20 cellular contexts compared by ENCODE assay signal in the genomic region with DNA sequence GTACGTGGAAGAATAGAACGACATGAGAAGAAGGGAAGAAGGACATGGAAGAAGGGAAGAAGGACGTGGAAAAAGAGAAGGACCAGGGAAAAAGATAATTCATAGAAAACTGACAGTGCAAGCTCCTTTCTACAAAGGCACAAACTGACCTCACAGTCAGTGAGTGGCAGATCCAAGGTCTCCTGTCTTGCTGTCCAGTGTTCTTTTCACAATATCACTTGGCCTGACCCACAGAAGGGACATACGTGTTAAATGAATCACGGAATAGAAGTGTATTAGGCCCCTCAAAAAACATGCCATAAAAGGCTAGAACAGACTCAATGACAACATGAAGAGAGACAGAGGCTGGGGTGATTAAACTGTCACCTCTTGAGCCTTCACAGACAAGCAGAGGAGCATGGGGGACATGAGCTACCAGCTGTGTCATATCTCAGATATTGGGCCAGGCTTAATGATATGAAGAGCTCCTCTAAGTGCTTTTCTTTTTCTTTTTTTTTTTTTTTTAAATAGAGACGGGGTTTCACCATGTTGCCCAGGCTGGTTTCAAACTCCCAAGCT.
"Had no signal": no experiment of that assay in that cellular context is flagged by ENCODE, and none has a peak within 500 bp of the region (broad histone marks: within the 10 kb centered on the region; RNA-seq: fewer than 3 reads in every experiment).

No MANE protein-coding gene starts in this region.

- DNase-seq: activated CD4-positive, alpha-beta T cell treated with anti-CD3 and anti-CD28 coated beads, Interleukin-2, amount 10 ng/mL, durations not matched to agents 7 days and 5 days; activated CD8-positive, alpha-beta memory T cell treated with anti-CD3 and anti-CD28 coated beads, Interleukin-2, amount 10 ng/mL, durations not matched to agents 7 days and 5 days; activated CD8-positive, alpha-beta T cell treated with anti-CD3 and anti-CD28 coated beads for 36 hours; activated T-cell treated with anti-CD3 and anti-CD28 coated beads for 4 hours; amniotic stem cell; effector CD4-positive, alpha-beta T cell; foreskin melanocyte; glutamatergic neuron; lower lobe of right lung; mesendoderm; mucosa of descending colon; nephron progenitor cell; stimulated activated CD4-positive, alpha-beta T cell treated with anti-CD3 and anti-CD28 coated beads, Interleukin-12 subunit alpha, Interleukin-12 subunit beta, amount 100 ng/mL, for 4 hours; stomach; transverse colon had no signal

- H2AFZ ChIP-seq: parathyroid adenoma had no signal

- H3K27ac ChIP-seq: lower lobe of right lung, parathyroid adenoma, stomach, transverse colon, VCaP had no signal

- H3K9ac ChIP-seq: parathyroid adenoma had no signal

- H3K27me3 ChIP-seq: stomach, transverse colon had no signal

- ATAC-seq: activated CD4-positive, CD25-positive, alpha-beta regulatory T cell treated with anti-CD3 and anti-CD28 coated beads, Interleukin-2, amount 50 U/mL, for 24 hours; activated CD8-positive, alpha-beta memory T cell treated with anti-CD3 and anti-CD28 coated beads, Interleukin-2, amount 10 ng/mL, durations not matched to agents 7 days and 5 days; activated CD8-positive, alpha-beta T cell treated with anti-CD3 and anti-CD28 coated beads for 36 hours; activated naive CD4-positive, alpha-beta T cell treated with anti-CD3 and anti-CD28 coated beads, Interleukin-2, amount 50 U/mL, for 72 hours; lower lobe of right lung; mucosa of descending colon; SK-N-SH treated with all-trans-retinoic acid at 6 μM for 48 hours had no signal

- H3K9me3 ChIP-seq: lower lobe of right lung, mucosa of descending colon, stomach, transverse colon had no signal

- H3K4me3 ChIP-seq: lower lobe of right lung, mucosa of descending colon, stomach, transverse colon had no signal

- H3K79me2 ChIP-seq: parathyroid adenoma had no signal
